Comparison of ENCODE assay signal across 8 cellular contexts in genomic region chr10:73781879-73782748, GRCh38. TPM values are rescaled to one million over a fixed set of nuclear protein-coding genes. Genes with fewer than 3 reads are reported as not detected.
A peak's percentile ranks its signal among the peaks of the same experiment; 100 is the strongest.
DNase-seq lines count a peak whose midpoint lies in the region; ATAC-seq and TF ChIP-seq lines count a peak whose summit lies in the region.

Gene CHCHD1 (plus strand): TSS chr10:73782048. CDS start chr10:73782076, 28 bp downstream.

- no peaks in the 10 kb centered on the region for H3K27me3 ChIP-seq in DND-41 (ENCODE audit: insufficient read depth, low read length, poor library complexity)
- no peaks in the 10 kb centered on the region for H3K27me3 ChIP-seq in MM.1S (replicated peaks; ENCODE audit: insufficient read depth, low read length)
- H3K27me3 ChIP-seq in SK-N-SH (ENCODE audit: insufficient read depth), result no peaks in the 10 kb centered on the region
- no peaks in the 10 kb centered on the region for H3K27me3 ChIP-seq in suprapubic skin

- H3K27ac ChIP-seq in DND-41 (ENCODE audit: low read length) (peak within 1 kb of the TSS; percentile 80), MM.1S (ENCODE audit: low read length) (peak within 1 kb of the TSS; percentile 47; the same call in 1 of the 2 replicates), SK-N-SH (ENCODE audit: low read depth in 2 of 2, low read length in 1 of 2) (peak within 1 kb of the TSS; percentile 69 to 88), suprapubic skin (peak within 1 kb of the TSS; percentile 94)

- no peak for TF ChIP-seq EP300 in SK-N-SH (IDR thresholded peaks at IDR 0.05; ENCODE audit: borderline replicate concordance in 1 of 2, low read depth in 1 of 2, low read length in 1 of 2)
- no peak for TF ChIP-seq EP300 in suprapubic skin (IDR thresholded peaks at IDR 0.05)

- H3F3A ChIP-seq in MM.1S (ENCODE audit: insufficient read depth, low read length) (peaks cover 4% of the 10 kb centered on the region), SK-N-SH (replicated peaks; ENCODE audit: insufficient read depth) (peaks cover 9% of the 10 kb centered on the region)

- peaks cover 8% of the 10 kb centered on the region; the same call in 1 of the 2 replicates for H4K20me1 ChIP-seq in DND-41 (ENCODE audit: insufficient read depth, low read length)
- no peaks in the 10 kb centered on the region for H4K20me1 ChIP-seq in MM.1S (ENCODE audit: insufficient read depth, low read length)
- peaks cover 11% of the 10 kb centered on the region for H4K20me1 ChIP-seq in SK-N-SH (ENCODE audit: insufficient read depth)

- DNase-seq in DND-41 (peak; percentile 93), GOT3 (lab: John Stamatoyannopoulos, UW) (peak; percentile 39), MM.1S (peak; percentile 90), SK-N-SH (peak; percentile 91), globus pallidus (ENCODE audit: low spot score) (peak; percentile 84), occipital lobe (lab: John Stamatoyannopoulos, UW) (peak; percentile 85), suprapubic skin (ENCODE audit: low spot score in 2 of 2) (peak; percentile 96 to 97)
- peak; percentile 93 for DNase-seq in activated naive CD4-positive, alpha-beta T cell treated with anti-CD3 and anti-CD28 coated beads, Interleukin-2, amount 50 U/mL, for 16 hours

- peak; percentile 76 for ATAC-seq in DND-41 (ENCODE audit: insufficient read depth, low read depth)

- H3K36me3 ChIP-seq in DND-41 (ENCODE audit: insufficient read depth, low read length), result peaks cover 28% of the 10 kb centered on the region
- no peaks in the 10 kb centered on the region for H3K36me3 ChIP-seq in MM.1S (replicated peaks; ENCODE audit: insufficient read depth, low read length)
- H3K36me3 ChIP-seq in SK-N-SH (replicated peaks in 1 of 2; ENCODE audit: control insufficient read depth in 1 of 2, insufficient read depth in 2 of 2, low read length in 1 of 2), result peaks cover 7 to 21% of the 10 kb centered on the region in 2 experiments
- peaks cover 13% of the 10 kb centered on the region for H3K36me3 ChIP-seq in suprapubic skin

- no peaks in the 10 kb centered on the region for H3K9me2 ChIP-seq in MM.1S (replicated peaks; ENCODE audit: insufficient read depth, low read length)
- H3K9me2 ChIP-seq in SK-N-SH, result no peaks in the 10 kb centered on the region

- no peak for TF ChIP-seq CTCF in DND-41 (IDR thresholded peaks at IDR 0.05; ENCODE audit: borderline replicate concordance, extremely low read depth, low read length, poor library complexity, severe bottlenecking)
- no peak for TF ChIP-seq CTCF in MM.1S (IDR thresholded peaks at IDR 0.05; ENCODE audit: low read length)
- TF ChIP-seq CTCF in SK-N-SH (IDR thresholded peaks at IDR 0.05), result no peak
- no peak for TF ChIP-seq CTCF in suprapubic skin (IDR thresholded peaks at IDR 0.05)

- CTCF ChIA-PET in SK-N-SH (lab: Yijun Ruan, JAX), result interaction anchor here (1.1 to 1.6 kb wide), 3 partner anchors 10 to 158 kb away, joined by 3 to 5 read pairs (median 3); a partner anchor contains a TSS

- no peak for TF ChIP-seq POLR2A in suprapubic skin (IDR thresholded peaks at IDR 0.05)

- H3K4me3 ChIP-seq in DND-41 (ENCODE audit: low read depth in 1 of 2, low read length in 2 of 2) (peak within 1 kb of the TSS; percentile 80 to 86), MM.1S (ENCODE audit: low read length) (peak within 1 kb of the TSS; percentile 95), SK-N-SH (ENCODE audit: low read depth in 2 of 2, low read length in 1 of 2) (peak within 1 kb of the TSS; percentile 63 to 81), suprapubic skin (peak within 1 kb of the TSS; percentile 83)

- POLR2A ChIA-PET in SK-N-SH (lab: Yijun Ruan, JAX), result interaction anchor here (0.7 to 1.7 kb wide), 3 partner anchors 10 to 39 kb away, joined by 3 to 25 read pairs (median 3); a partner anchor contains a TSS

- H3K9me3 ChIP-seq in DND-41 (ENCODE audit: insufficient read depth, low read length, severe bottlenecking) (no peaks in the 10 kb centered on the region), MM.1S (replicated peaks; ENCODE audit: insufficient read depth, low read length) (no peaks in the 10 kb centered on the region), SK-N-SH (no peaks in the 10 kb centered on the region), suprapubic skin (no peaks in the 10 kb centered on the region)

- H3K79me2 ChIP-seq in DND-41 (ENCODE audit: insufficient read depth, low read length) (peaks cover 79% of the 10 kb centered on the region), MM.1S (ENCODE audit: low read length) (peaks cover 67% of the 10 kb centered on the region), SK-N-SH (ENCODE audit: insufficient read depth) (peaks cover 92% of the 10 kb centered on the region)

- H3K9ac ChIP-seq in DND-41 (ENCODE audit: low read depth, low read length), result peak within 1 kb of the TSS; percentile 78
- peak within 1 kb of the TSS; percentile 82 for H3K9ac ChIP-seq in MM.1S (ENCODE audit: low read length)
- peak within 1 kb of the TSS; percentile 80 for H3K9ac ChIP-seq in SK-N-SH

- no peak for TF ChIP-seq RAD21 in SK-N-SH (IDR thresholded peaks at IDR 0.05; ENCODE audit: low read length)

- H3K4me1 ChIP-seq in DND-41 (ENCODE audit: insufficient read depth, low read length) (peaks cover 60% of the 10 kb centered on the region), MM.1S (ENCODE audit: low read length) (peaks cover 15% of the 10 kb centered on the region), SK-N-SH (ENCODE audit: control insufficient read depth in 1 of 2, insufficient read depth in 2 of 2, low read depth in 1 of 2, low read length in 1 of 2) (peaks cover 0 to 17% of the 10 kb centered on the region in 2 experiments; a peak in 3 of 4 replicates), suprapubic skin (peaks cover 51% of the 10 kb centered on the region)

- peak within 1 kb of the TSS; percentile 69 for H2AFZ ChIP-seq in DND-41 (ENCODE audit: low read depth, low read length)
- peak within 1 kb of the TSS; percentile 87 for H2AFZ ChIP-seq in MM.1S (ENCODE audit: low read length)
- H2AFZ ChIP-seq in SK-N-SH (ENCODE audit: low read depth), result 0 out of 2 replicates have a peak within 1 kb of the TSS, but pooled peaks have one; percentile 44

- peak within 1 kb of the TSS; percentile 70 for H3K4me2 ChIP-seq in DND-41 (ENCODE audit: insufficient read depth, low read length)
- peak within 1 kb of the TSS; percentile 96 for H3K4me2 ChIP-seq in MM.1S (ENCODE audit: low read depth, low read length)
- H3K4me2 ChIP-seq in SK-N-SH, result peak within 1 kb of the TSS; percentile 67

- 2% methylated on average over 40 of the region's 57 CpGs for WGBS in SK-N-SH (ENCODE audit: low lambda C conversion rate)
- 1% methylated on average over 40 of the region's 57 CpGs for WGBS in suprapubic skin

TF ChIP-seq in SK-N-SH, 30 proteins besides CTCF, POLR2A, EP300 and RAD21 (continues in another document):
- TF ChIP-seq FOXJ3 (CRISPR knock-in tag; IDR thresholded peaks at IDR 0.05), result no peak
- TF ChIP-seq MXI1 (IDR thresholded peaks at IDR 0.05; ENCODE audit: low read depth, low read length), result peak; percentile 88
- peak; percentile 82 for TF ChIP-seq CHD2 (IDR thresholded peaks at IDR 0.05; ENCODE audit: low read length, partially characterized antibody)
- peak; percentile 82 for TF ChIP-seq MAX (IDR thresholded peaks at IDR 0.05; ENCODE audit: low read depth)
- TF ChIP-seq SMC3 (IDR thresholded peaks at IDR 0.05; ENCODE audit: low read depth, low read length), result no peak
- TF ChIP-seq PBX3 (IDR thresholded peaks at IDR 0.05), result no peak
- peak; percentile 52; the same call in 1 of the 2 replicates for TF ChIP-seq ELF1 (IDR thresholded peaks at IDR 0.05)
- no peak for TF ChIP-seq NRF1 (IDR thresholded peaks at IDR 0.05; ENCODE audit: low read depth, low read length)
- TF ChIP-seq NFIC (IDR thresholded peaks at IDR 0.05; ENCODE audit: borderline replicate concordance), result peak; percentile 30; the same call in 1 of the 2 replicates
- TF ChIP-seq RFX5 (IDR thresholded peaks at IDR 0.05; ENCODE audit: low read length), result no peak
- 0 out of 2 replicates have a peak, but pooled peaks have one; percentile 41 for TF ChIP-seq REST (IDR thresholded peaks at IDR 0.05; ENCODE audit: low read depth, low read length)

RNA-seq across cellular contexts. Expression of gene CHCHD1, which starts in this region (rescaled TPM):
- 57.8 and 60.9 TPM in 2 replicates for polyA plus RNA-seq in SK-N-SH (2012; rRNA removed)
- polyA plus RNA-seq in SK-N-SH (2012; cell fraction: cytosol; rRNA removed), result 71.7 and 84.8 TPM in 2 replicates
- polyA plus RNA-seq in SK-N-SH (2012; cell fraction: nucleus; rRNA removed), result 22.1 and 30.6 TPM in 2 replicates
- total RNA-seq in occipital lobe (14.5 TPM), suprapubic skin (10 to 100 TPM; 12.7 to 26.0 (median 22.5) TPM)

Comparison
In these comparisons a context has a peak if more than half of its experiments do, and no peak if none do; other contexts are left out.
1. Peak in every context shown above with its lines: DNase-seq, ATAC-seq, H3K4me3 ChIP-seq and H3K27ac ChIP-seq.
2. DNase-seq: peak in every context shown above with its lines; median percentile 96 in suprapubic skin; 93 in DND-41; 93 in activated naive CD4-positive, alpha-beta T cell treated with anti-CD3 and anti-CD28 coated beads, Interleukin-2, amount 50 U/mL, for 16 hours; 91 in SK-N-SH; 90 in MM.1S; 85 in occipital lobe; 84 in globus pallidus; 39 in GOT3.